ENCODE assay signal across 9 cellular contexts in genomic region chr4:17168571-17168970, GRCh38.
DNase-seq lines count a peak whose midpoint lies in the region; ATAC-seq, FAIRE-seq and TF ChIP-seq lines count a peak whose summit lies in the region.
"Had no signal": no experiment of that assay in that cellular context is flagged by ENCODE, and none has a peak within 500 bp of the region (broad histone marks: within the 10 kb centered on the region; RNA-seq: fewer than 3 reads in every experiment).

No MANE protein-coding gene starts in this region.

- H2BK120ac ChIP-seq in H1 (replicated peaks; ENCODE audit: low read depth, low read length) = no peak overlapping the region

- H3K23ac ChIP-seq in H1 (ENCODE audit: insufficient read length) = no peak overlapping the region

- H3K9ac ChIP-seq in BLaER1 (no peak overlapping the region), H1 (replicated peaks in 1 of 4; ENCODE audit: extremely low read depth in 1 of 4, low read depth in 3 of 4, low read length in 3 of 4) (no peak overlapping the region)

- no peak overlapping the region for H2AK5ac ChIP-seq in H1 (ENCODE audit: low read depth, low read length)

- no peak overlapping the region for H3K14ac ChIP-seq in H1 (ENCODE audit: insufficient read length)

- TF ChIP-seq CTCF in H1 (IDR thresholded peaks at IDR 0.05; ENCODE audit: control extremely low read depth in 1 of 3, insufficient read depth in 1 of 3, low read depth in 1 of 3, low read length in 3 of 3) = no peak
- no peak for TF ChIP-seq CTCF in neural crest cell (conservative IDR thresholded peaks at IDR 0.05)
- TF ChIP-seq CTCF in glutamatergic neuron (IDR thresholded peaks at IDR 0.05; ENCODE audit: partially characterized antibody, unreplicated experiment) = no peak

- H3K27ac Mint-ChIP-seq in neural crest cell (ENCODE audit: unreplicated experiment) (peak overlapping the region; percentile 10), glutamatergic neuron (ENCODE audit: unreplicated experiment) (no peak overlapping the region)

- H4K5ac ChIP-seq in H1 (ENCODE audit: insufficient read length, low read depth, low read length) = no peak overlapping the region

- H4K20me1 ChIP-seq in BLaER1 = no peaks in the 10 kb centered on the region
- H4K20me1 ChIP-seq in H1 (replicated peaks in 1 of 2; ENCODE audit: control insufficient read depth in 1 of 2, insufficient read depth in 2 of 2, low read length in 2 of 2) = no peaks in the 10 kb centered on the region

- no peak for TF ChIP-seq EP300 in H1 (IDR thresholded peaks at IDR 0.05; ENCODE audit: borderline replicate concordance in 1 of 2, low read depth in 2 of 2, low read length in 2 of 2)

- no peak overlapping the region for H3K18ac ChIP-seq in H1 (ENCODE audit: extremely low read depth, low read length)

- H3K9me3 Mint-ChIP-seq in neural crest cell (peaks cover 4% of the 10 kb centered on the region), glutamatergic neuron (ENCODE audit: unreplicated experiment) (no peaks in the 10 kb centered on the region)

- no peak overlapping the region for H2BK15ac ChIP-seq in H1 (ENCODE audit: low read length)

- no peak for TF ChIP-seq RAD21 in H1 (IDR thresholded peaks at IDR 0.05 in 1 of 2, conservative IDR thresholded peaks at IDR 0.05 in 1 of 2; ENCODE audit: low read depth in 2 of 2, low read length in 2 of 2)

- H3K4ac ChIP-seq in H1 (replicated peaks; ENCODE audit: insufficient read length, low read depth, low read length) = no peak overlapping the region

- no peak for ATAC-seq in HG03025 (IDR thresholded peaks at IDR 0.05; ENCODE audit: low FRiP score, unreplicated experiment)

- H3K79me2 ChIP-seq in H1 (ENCODE audit: control insufficient read depth in 1 of 2, insufficient read depth in 2 of 2, low read length in 2 of 2) = no peaks in the 10 kb centered on the region

- H3K27ac ChIP-seq in BLaER1 (no peak overlapping the region), H1 (ENCODE audit: low read depth, low read length) (no peak overlapping the region)
- H3K27ac ChIP-seq: transverse colon had no signal

- H3K79me1 ChIP-seq in H1 (ENCODE audit: low read depth, low read length) = no peaks in the 10 kb centered on the region

- H3K4me2 ChIP-seq in BLaER1 (peak overlapping the region; percentile 53), H1 (ENCODE audit: insufficient read depth in 1 of 2, low read depth in 2 of 2, low read length in 2 of 2) (0 out of 4 replicates have a peak overlapping the region, but pooled peaks of 1 of the 2 experiments have one; percentile 18)

- H3K27me3 ChIP-seq in BLaER1 (no peaks in the 10 kb centered on the region), H1 (replicated peaks in 1 of 4; ENCODE audit: control insufficient read depth in 3 of 4, extremely low read depth in 1 of 4, insufficient read depth in 3 of 4, low read length in 3 of 4) (peaks cover 0 to 6% (median 2%) of the 10 kb centered on the region in 4 experiments; a peak in 3 of 7 replicates)
- H3K27me3 ChIP-seq: transverse colon had no signal

- peak; percentile 28 for FAIRE-seq in H1 (lab: Jason Lieb, UNC)

- H3K9me3 ChIP-seq in BLaER1 (peaks cover 6% of the 10 kb centered on the region; the same call in 1 of the 2 replicates), H1 (ENCODE audit: insufficient read depth in 2 of 2, low read depth in 1 of 2, low read length in 1 of 2) (no peaks in the 10 kb centered on the region)
- H3K9me3 ChIP-seq: transverse colon had no signal

- H3K23me2 ChIP-seq in H1 (ENCODE audit: low read depth, low read length) = no peaks in the 10 kb centered on the region

- no peak overlapping the region for H4K8ac ChIP-seq in H1 (ENCODE audit: extremely low read depth, insufficient read depth, low read length)

- no peaks in the 10 kb centered on the region for H3K27me3 Mint-ChIP-seq in neural crest cell (ENCODE audit: low read depth)
- no peaks in the 10 kb centered on the region for H3K27me3 Mint-ChIP-seq in glutamatergic neuron (ENCODE audit: unreplicated experiment)

- H3K4me3 Mint-ChIP-seq in neural crest cell = peak overlapping the region; percentile 11
- no peak overlapping the region for H3K4me3 Mint-ChIP-seq in glutamatergic neuron (ENCODE audit: unreplicated experiment)

- peak; percentile 81 for DNase-seq in NCI-H526 treated with DMSO at 0.1 percent for 48 hours (lab: John Stamatoyannopoulos, UW)
- no peak for DNase-seq in H1 (ENCODE audit: low read depth in 1 of 2, low spot score in 2 of 2)
- no peak for DNase-seq in neural crest cell (ENCODE audit: low read depth, low spot score)
- no peak for DNase-seq in NCI-H82 (lab: John Stamatoyannopoulos, UW)
- DNase-seq in glutamatergic neuron = no peak
- no peak for DNase-seq in cerebellum (ENCODE audit: low spot score)
- DNase-seq: transverse colon had no signal

- H2AFZ ChIP-seq in H1 (ENCODE audit: low read length) = no peak overlapping the region

- H3K36me3 ChIP-seq in BLaER1 (no peaks in the 10 kb centered on the region), H1 (ENCODE audit: control insufficient read depth in 2 of 4, insufficient read depth in 4 of 4, low read length in 3 of 4) (no peaks in the 10 kb centered on the region)
- H3K36me3 ChIP-seq: transverse colon had no signal

- H3K4me1 Mint-ChIP-seq in neural crest cell (peaks cover 22% of the 10 kb centered on the region), glutamatergic neuron (ENCODE audit: low read depth, unreplicated experiment) (peaks cover 9% of the 10 kb centered on the region)

- CTCF ChIA-PET in H1 (lab: Charles Lee; ENCODE audit: partially characterized antibody) = interaction anchor here (0.6 to 1.3 kb wide), 5 partner anchors 14 to 279 kb away, joined by 3 to 5 read pairs (median 3); no protein-coding TSS in a partner anchor

- H3K36me3 Mint-ChIP-seq in neural crest cell (ENCODE audit: low read depth) (no peaks in the 10 kb centered on the region), glutamatergic neuron (ENCODE audit: unreplicated experiment) (peaks cover 4% of the 10 kb centered on the region)

- H3K4me1 ChIP-seq in BLaER1 = peaks cover 28% of the 10 kb centered on the region
- H3K4me1 ChIP-seq in H1 (replicated peaks in 1 of 4; ENCODE audit: control insufficient read depth in 3 of 4, insufficient read depth in 4 of 4, low read length in 3 of 4) = peaks cover 0 to 5% (median 1%) of the 10 kb centered on the region in 4 experiments; a peak in 3 of 7 replicates
- H3K4me1 ChIP-seq: transverse colon had no signal

- no peak overlapping the region for H4K91ac ChIP-seq in H1 (replicated peaks; ENCODE audit: insufficient read length, low read length)

- H2BK20ac ChIP-seq in H1 (ENCODE audit: low read length) = no peak overlapping the region

- WGBS in H1 (ENCODE audit: extremely low coverage in 1 of 2, insufficient coverage in 1 of 2, insufficient read length in 1 of 2, insufficient replicate concordance in 2 of 2, low coverage in 1 of 2, low lambda C conversion rate in 2 of 2, missing lambda C conversion rate in 1 of 2), 2 experiments = 79% methylated on average over 1 of the region's 1 CpG; no CpG with 5 or more reads in 1 of the 2 experiments

- H3K56ac ChIP-seq in H1 (replicated peaks; ENCODE audit: insufficient read length, low read depth, low read length) = no peak overlapping the region

- H3K4me3 ChIP-seq in BLaER1 (no peak overlapping the region), H1 (ENCODE audit: extremely low read depth in 1 of 4, insufficient read depth in 2 of 4, low read depth in 3 of 4, low read length in 4 of 4) (no peak overlapping the region)
- H3K4me3 ChIP-seq: transverse colon had no signal

- POLR2A ChIA-PET in H1 (lab: Charles Lee; ENCODE audit: partially characterized antibody) = no interaction called here

- H2BK5ac ChIP-seq in H1 (ENCODE audit: low read depth, low read length) = no peak overlapping the region

- no peak for TF ChIP-seq POLR2A in H1 (IDR thresholded peaks at IDR 0.05; ENCODE audit: control extremely low read depth in 1 of 2, low read depth in 2 of 2, low read length in 2 of 2)

- no peak overlapping the region for H2BK12ac ChIP-seq in H1 (ENCODE audit: low read depth, low read length)

TF ChIP-seq in H1, 55 proteins besides CTCF, POLR2A, EP300 and RAD21:
- peak; percentile 76 for TF ChIP-seq JUND (IDR thresholded peaks at IDR 0.05; ENCODE audit: low read length)
- no peak for TF ChIP-seq CHD2 (IDR thresholded peaks at IDR 0.05; ENCODE audit: low read length)
